ENCODE assay signal across 18 cellular contexts in the genomic region with DNA sequence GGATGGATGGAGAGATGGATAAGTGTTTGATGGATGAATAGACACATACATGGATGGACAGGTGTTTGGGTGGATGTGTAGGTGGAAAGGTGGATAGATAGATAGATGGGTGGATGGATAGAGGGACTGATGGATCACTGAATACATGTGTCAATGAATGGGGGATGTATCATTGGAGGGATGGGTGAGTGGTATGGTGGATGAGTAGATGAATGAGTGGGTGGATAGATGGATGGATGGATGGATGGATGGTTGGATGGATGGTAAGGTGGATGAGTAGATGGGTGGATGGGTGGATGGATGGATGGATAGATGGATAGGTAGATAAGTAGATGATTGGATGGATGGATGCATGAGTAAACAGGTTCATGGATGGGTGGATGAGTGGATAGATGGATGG. TPM values are rescaled to one million over a fixed set of nuclear protein-coding genes. Genes with fewer than 3 reads are reported as not detected.
DNase-seq lines count a peak whose midpoint lies in the region; ATAC-seq, FAIRE-seq and TF ChIP-seq lines count a peak whose summit lies in the region.
"Had no signal": no experiment of that assay in that cellular context is flagged by ENCODE, and none has a peak within 500 bp of the region (broad histone marks: within the 10 kb centered on the region; RNA-seq: fewer than 3 reads in every experiment).

No MANE protein-coding gene starts in this region.

- H4K91ac ChIP-seq in H1 (replicated peaks; ENCODE audit: insufficient read length, low read length) = no peak overlapping the region

- H3K4me3 ChIP-seq in DND-41 (ENCODE audit: low read depth in 1 of 2, low read length in 2 of 2) (no peak overlapping the region), H1 (ENCODE audit: extremely low read depth in 1 of 4, insufficient read depth in 2 of 4, low read depth in 3 of 4, low read length in 4 of 4) (no peak overlapping the region), neural progenitor cell (no peak overlapping the region), MG63 (no peak overlapping the region), hepatocyte (no peak overlapping the region)

- DNase-seq in DND-41 = no peak
- DNase-seq in GM12892 (ENCODE audit: insufficient read length) = no peak
- no peak for DNase-seq in H1 (ENCODE audit: low read depth in 1 of 2, low spot score in 2 of 2)
- no peak for DNase-seq in neural progenitor cell (ENCODE audit: low spot score)
- DNase-seq in MG63 = no peak
- DNase-seq in dedifferentiated amniotic fluid mesenchymal stem cell (ENCODE audit: extremely low spot score) = no peak
- DNase-seq in hepatocyte (ENCODE audit: low spot score) = no peak
- DNase-seq: C1 segment of cervical spinal cord; Calu3; CD4-positive, alpha-beta memory T cell; COR-L47; DMS153; EL; GF-D8; GOT3; H7; HCEC 1CT had no signal

- H3K27ac ChIP-seq in DND-41 (ENCODE audit: low read length) = 0 out of 2 replicates have a peak overlapping the region, but pooled peaks have one; percentile 60
- H3K27ac ChIP-seq in H1 (ENCODE audit: low read depth, low read length) = no peak overlapping the region
- no peak overlapping the region for H3K27ac ChIP-seq in neural progenitor cell
- no peak overlapping the region for H3K27ac ChIP-seq in hepatocyte

- H2BK5ac ChIP-seq in H1 (ENCODE audit: low read depth, low read length) = no peak overlapping the region

- H3K27me3 ChIP-seq in DND-41 (ENCODE audit: insufficient read depth, low read length, poor library complexity) (no peaks in the 10 kb centered on the region), H1 (replicated peaks in 1 of 4; ENCODE audit: control insufficient read depth in 3 of 4, extremely low read depth in 1 of 4, insufficient read depth in 3 of 4, low read length in 3 of 4) (no peaks in the 10 kb centered on the region), neural progenitor cell (no peaks in the 10 kb centered on the region), MG63 (no peaks in the 10 kb centered on the region; the same call in 1 of the 2 replicates), hepatocyte (no peaks in the 10 kb centered on the region)

- no peaks in the 10 kb centered on the region for H3F3A ChIP-seq in neural progenitor cell (ENCODE audit: low read depth)

- no peak overlapping the region for H3K14ac ChIP-seq in H1 (ENCODE audit: insufficient read length)

- no peak overlapping the region for H3K23ac ChIP-seq in H1 (ENCODE audit: insufficient read length)

- no peak for TF ChIP-seq EP300 in H1 (IDR thresholded peaks at IDR 0.05; ENCODE audit: borderline replicate concordance in 1 of 2, low read depth in 2 of 2, low read length in 2 of 2)

- no peak overlapping the region for H3K18ac ChIP-seq in H1 (ENCODE audit: extremely low read depth, low read length)

- H2AK5ac ChIP-seq in H1 (ENCODE audit: low read depth, low read length) = no peak overlapping the region

- TF ChIP-seq CTCF in DND-41 (IDR thresholded peaks at IDR 0.05; ENCODE audit: borderline replicate concordance, extremely low read depth, low read length, poor library complexity, severe bottlenecking) (no peak), H1 (IDR thresholded peaks at IDR 0.05; ENCODE audit: control extremely low read depth in 1 of 3, insufficient read depth in 1 of 3, low read depth in 1 of 3, low read length in 3 of 3) (no peak), neural progenitor cell (IDR thresholded peaks at IDR 0.05) (no peak), hepatocyte (IDR thresholded peaks at IDR 0.05; ENCODE audit: poor library complexity) (no peak)

- peak overlapping the region; percentile 17 for H3K56ac ChIP-seq in H1 (replicated peaks; ENCODE audit: insufficient read length, low read depth, low read length)

- peaks cover 9% of the 10 kb centered on the region; the same call in 1 of the 2 replicates for H3K23me2 ChIP-seq in H1 (ENCODE audit: low read depth, low read length)

- ATAC-seq in DND-41 (ENCODE audit: insufficient read depth, low read depth) = no peak

- TF ChIP-seq RAD21 in H1 (IDR thresholded peaks at IDR 0.05 in 1 of 2, conservative IDR thresholded peaks at IDR 0.05 in 1 of 2; ENCODE audit: low read depth in 2 of 2, low read length in 2 of 2) = no peak

- no peaks in the 10 kb centered on the region for H3K9me3 Mint-ChIP-seq in neural progenitor cell

- peaks cover 2% of the 10 kb centered on the region for H3K4me1 Mint-ChIP-seq in neural progenitor cell

- CTCF ChIA-PET in H1 (lab: Charles Lee; ENCODE audit: partially characterized antibody) = no interaction called here

- H3K4me1 ChIP-seq in DND-41 (ENCODE audit: insufficient read depth, low read length) (no peaks in the 10 kb centered on the region), H1 (replicated peaks in 1 of 4; ENCODE audit: control insufficient read depth in 3 of 4, insufficient read depth in 4 of 4, low read length in 3 of 4) (no peaks in the 10 kb centered on the region), neural progenitor cell (no peaks in the 10 kb centered on the region), hepatocyte (ENCODE audit: insufficient read depth) (no peaks in the 10 kb centered on the region)

- H4K20me1 ChIP-seq in DND-41 (ENCODE audit: insufficient read depth, low read length) (no peaks in the 10 kb centered on the region), H1 (replicated peaks in 1 of 2; ENCODE audit: control insufficient read depth in 1 of 2, insufficient read depth in 2 of 2, low read length in 2 of 2) (peaks cover 0 to 2% of the 10 kb centered on the region in 2 experiments), neural progenitor cell (ENCODE audit: low read depth) (no peaks in the 10 kb centered on the region), hepatocyte (ENCODE audit: insufficient read depth, poor library complexity, severe bottlenecking) (no peaks in the 10 kb centered on the region)

- no peak overlapping the region for H3K4me2 ChIP-seq in DND-41 (ENCODE audit: insufficient read depth, low read length)
- no peak overlapping the region for H3K4me2 ChIP-seq in H1 (ENCODE audit: insufficient read depth in 1 of 2, low read depth in 2 of 2, low read length in 2 of 2)
- no peak overlapping the region for H3K4me2 ChIP-seq in neural progenitor cell
- no peak overlapping the region for H3K4me2 ChIP-seq in hepatocyte

- peak; percentile 17 for FAIRE-seq in GM12892 (lab: Jason Lieb, UNC)
- no peak for FAIRE-seq in H1 (lab: Jason Lieb, UNC)
- FAIRE-seq: GM12891 had no signal

- TF ChIP-seq POLR2A in GM12892 (IDR thresholded peaks at IDR 0.05; ENCODE audit: low read depth, low read length) (no peak), H1 (IDR thresholded peaks at IDR 0.05; ENCODE audit: control extremely low read depth in 1 of 2, low read depth in 2 of 2, low read length in 2 of 2) (no peak)

- H3K9ac ChIP-seq in DND-41 (ENCODE audit: low read depth, low read length) (no peak overlapping the region), H1 (replicated peaks in 1 of 4; ENCODE audit: extremely low read depth in 1 of 4, low read depth in 3 of 4, low read length in 3 of 4) (no peak overlapping the region), neural progenitor cell (no peak overlapping the region)

- H4K8ac ChIP-seq in H1 (ENCODE audit: extremely low read depth, insufficient read depth, low read length) = no peak overlapping the region

- H2BK12ac ChIP-seq in H1 (ENCODE audit: low read depth, low read length) = no peak overlapping the region

- no peak overlapping the region for H4K5ac ChIP-seq in H1 (ENCODE audit: insufficient read length, low read depth, low read length)

- H2BK15ac ChIP-seq in H1 (ENCODE audit: low read length) = no peak overlapping the region

- no peaks in the 10 kb centered on the region for H3K9me2 ChIP-seq in hepatocyte (replicated peaks; ENCODE audit: insufficient read depth)

- POLR2A ChIA-PET in H1 (lab: Charles Lee; ENCODE audit: partially characterized antibody) = no interaction called here

- no peaks in the 10 kb centered on the region; the same call in 1 of the 2 replicates for H3K79me1 ChIP-seq in H1 (ENCODE audit: low read depth, low read length)

- no peak overlapping the region for H3K4ac ChIP-seq in H1 (replicated peaks; ENCODE audit: insufficient read length, low read depth, low read length)

- H3K9me3 ChIP-seq in DND-41 (ENCODE audit: insufficient read depth, low read length, severe bottlenecking) (no peaks in the 10 kb centered on the region), H1 (ENCODE audit: insufficient read depth in 2 of 2, low read depth in 1 of 2, low read length in 1 of 2) (no peaks in the 10 kb centered on the region), neural progenitor cell (ENCODE audit: low read depth) (no peaks in the 10 kb centered on the region), MG63 (peaks cover 5% of the 10 kb centered on the region; the same call in 1 of the 2 replicates), hepatocyte (ENCODE audit: low read depth) (no peaks in the 10 kb centered on the region)

- H2BK20ac ChIP-seq in H1 (ENCODE audit: low read length) = no peak overlapping the region

- peaks cover 23% of the 10 kb centered on the region for H3K36me3 Mint-ChIP-seq in neural progenitor cell

- H3K27me3 Mint-ChIP-seq in neural progenitor cell (ENCODE audit: insufficient read depth, low read depth) = peaks cover 4% of the 10 kb centered on the region
- H3K27me3 Mint-ChIP-seq: CD4-positive, alpha-beta memory T cell had no signal

- H3K79me2 ChIP-seq in DND-41 (ENCODE audit: insufficient read depth, low read length) (peaks cover 14% of the 10 kb centered on the region), H1 (ENCODE audit: control insufficient read depth in 1 of 2, insufficient read depth in 2 of 2, low read length in 2 of 2) (no peaks in the 10 kb centered on the region), neural progenitor cell (ENCODE audit: low read depth) (no peaks in the 10 kb centered on the region), hepatocyte (no peaks in the 10 kb centered on the region)

- peak overlapping the region; percentile 2 for H3K27ac Mint-ChIP-seq in neural progenitor cell

- H2BK120ac ChIP-seq in H1 (replicated peaks; ENCODE audit: low read depth, low read length) = no peak overlapping the region

- H3K36me3 ChIP-seq in DND-41 (ENCODE audit: insufficient read depth, low read length) = peaks cover 40% of the 10 kb centered on the region
- peaks cover 0 to 14% (median 4%) of the 10 kb centered on the region in 4 experiments; a peak in 3 of 8 replicates for H3K36me3 ChIP-seq in H1 (ENCODE audit: control insufficient read depth in 2 of 4, insufficient read depth in 4 of 4, low read length in 3 of 4)
- H3K36me3 ChIP-seq in neural progenitor cell = no peaks in the 10 kb centered on the region
- H3K36me3 ChIP-seq in MG63 = peaks cover 5% of the 10 kb centered on the region
- H3K36me3 ChIP-seq in hepatocyte (replicated peaks; ENCODE audit: insufficient read depth, low read depth) = no peaks in the 10 kb centered on the region

- H2AFZ ChIP-seq in DND-41 (ENCODE audit: low read depth, low read length) (no peak overlapping the region), H1 (ENCODE audit: low read length) (no peak overlapping the region), neural progenitor cell (replicated peaks) (no peak overlapping the region), hepatocyte (no peak overlapping the region)

- no peak overlapping the region for H3K4me3 Mint-ChIP-seq in neural progenitor cell
- H3K4me3 Mint-ChIP-seq: CD4-positive, alpha-beta memory T cell had no signal

RNA-seq across cellular contexts. Expression of a gene that starts 41.1 kb away (rescaled TPM):
- polyA plus RNA-seq in GM12892 (2012; ENCODE audit: missing spikeins) = 113 TPM
- total RNA-seq in H1 (2021; fragmentation: NEBNext Ultra II Directional; extraction: Animal tissue kit (Norgen Biotek cat#: 25700)) = 46.9 and 47.8 TPM in 2 replicates
- 30.1 and 44.0 TPM in 2 replicates for polyA plus RNA-seq in H1 (2011; rRNA removed)
- 33.5 TPM for polyA plus RNA-seq in H1 (2011; cell fraction: cytosol; rRNA removed)
- polyA plus RNA-seq in H1 (2011; cell fraction: nucleus; rRNA removed) = 29.9 TPM
- polyA plus RNA-seq in H1 (2012, experiment 1 of 2) = 71.0 to 90.9 TPM (median 85.7 TPM) in 4 replicates
- polyA plus RNA-seq in H1 (2012, experiment 2 of 2) = 90.6 TPM
- 70.9 TPM for polyA plus RNA-seq in H1 (2013, experiment 1 of 2)
- 85.5 TPM for polyA plus RNA-seq in H1 (2013, experiment 2 of 2)
- 10.0 TPM in 2 replicates for polyA minus RNA-seq in H1 (2011; rRNA and poly(A)+ RNA removed)
- 21.8 TPM for polyA minus RNA-seq in H1 (2011; cell fraction: cytosol; rRNA and poly(A)+ RNA removed)
- 11.6 TPM for polyA minus RNA-seq in H1 (2011; cell fraction: nucleus; rRNA and poly(A)+ RNA removed)
- 70.4 and 81.8 TPM in 2 replicates for total RNA-seq in neural progenitor cell (ENCODE audit: low replicate concordance)
- 582 and 695 TPM in 2 replicates for total RNA-seq in MG63 (2014; rRNA removed; shearing (Covaris generic); ENCODE audit: low replicate concordance)
- total RNA-seq in hepatocyte = 329 and 362 TPM in 2 replicates
- 565 and 637 TPM in 2 replicates for polyA plus RNA-seq in hepatocyte
